Comparison of ENCODE assay signal across 8 cellular contexts in the genomic region with DNA sequence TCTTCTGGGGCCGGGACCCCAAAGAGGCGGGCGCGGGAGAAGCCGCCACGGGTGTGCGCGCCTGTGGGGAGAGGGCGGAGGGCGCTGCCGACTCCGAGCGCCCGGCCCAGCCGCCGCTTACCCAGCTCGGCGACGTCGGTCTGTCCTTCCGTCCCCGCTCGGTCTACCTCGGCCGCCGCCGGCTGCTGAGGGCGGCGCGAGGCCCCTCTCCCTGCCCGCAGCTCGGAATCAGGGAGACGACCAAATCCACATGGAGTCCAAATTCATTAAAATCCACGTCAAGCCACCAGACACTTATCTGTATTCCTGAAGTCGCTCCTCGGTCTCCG. TPM values are rescaled to one million over a fixed set of nuclear protein-coding genes. Genes with fewer than 3 reads are reported as not detected.
DNase-seq lines count a peak whose midpoint lies in the region; ATAC-seq and TF ChIP-seq lines count a peak whose summit lies in the region.

No MANE protein-coding gene starts in this region.

- no peak overlapping the region for H3K27ac Mint-ChIP-seq in CD8-positive, alpha-beta memory T cell
- H3K27ac Mint-ChIP-seq in stimulated activated naive CD8-positive, alpha-beta T cell treated with anti-CD3 and anti-CD28 coated beads, Interleukin-15, amount 100 ng/mL, for 72 hours: no peak overlapping the region

- peak in 1 of 5 donors; percentile 25 for DNase-seq in CD8-positive, alpha-beta memory T cell
- DNase-seq in KBM-7: peak; percentile 43
- peak; percentile 42 for DNase-seq in astrocyte of the spinal cord (ENCODE audit: low read depth, low spot score)
- no peak for DNase-seq in kidney epithelial cell (ENCODE audit: low read depth)
- peak; percentile 34 to 40 for DNase-seq in stimulated activated naive CD8-positive, alpha-beta T cell treated with anti-CD3 and anti-CD28 coated beads, Interleukin-15, amount 100 ng/mL, for 72 hours

- in situ Hi-C loops in KBM-7 (cut with MboI; ENCODE audit: low pct_unique_long_range_greater_than_20kb, low sequenced_read_pairs) (loop anchor here (25.0 kb wide), 1 partner anchor 206 kb away; no protein-coding TSS in a partner anchor), astrocyte of the spinal cord (cut with HindIII; ENCODE audit: low sequenced_read_pairs) (no loop called here)

- H3K27me3 ChIP-seq in CD8-positive, alpha-beta memory T cell (ENCODE audit: insufficient read depth, low read length, poor library complexity, severe bottlenecking): peaks cover 21% of the 10 kb centered on the region
- H3K27me3 ChIP-seq in kidney epithelial cell (ENCODE audit: control insufficient read depth, insufficient read depth, low read length): peaks cover 3% of the 10 kb centered on the region

- CTCF ChIA-PET in CD8-positive, alpha-beta memory T cell (lab: Charles Lee): interaction anchor here (3.0 to 3.6 kb wide), 3 partner anchors 112 to 222 kb away, joined by 15 to 63 read pairs (median 38); no protein-coding TSS in a partner anchor

- peak; percentile 31 for ATAC-seq in stimulated activated naive CD8-positive, alpha-beta T cell treated with anti-CD3 and anti-CD28 coated beads, Interleukin-15, amount 100 ng/mL, for 72 hours
- ATAC-seq in GM19023 (IDR thresholded peaks at IDR 0.05; ENCODE audit: unreplicated experiment): no peak
- no peak for ATAC-seq in GM18520 (IDR thresholded peaks at IDR 0.05; ENCODE audit: unreplicated experiment)
- no peak for ATAC-seq in HG03469 (IDR thresholded peaks at IDR 0.05; ENCODE audit: unreplicated experiment)

- H3K4me3 Mint-ChIP-seq in CD8-positive, alpha-beta memory T cell: peak overlapping the region; percentile 79 to 93 (median 86)
- peak overlapping the region; percentile 86 to 87 for H3K4me3 Mint-ChIP-seq in stimulated activated naive CD8-positive, alpha-beta T cell treated with anti-CD3 and anti-CD28 coated beads, Interleukin-15, amount 100 ng/mL, for 72 hours

- H3K4me1 Mint-ChIP-seq in CD8-positive, alpha-beta memory T cell: peaks cover 15 to 18% (median 18%) of the 10 kb centered on the region in 3 donors
- peaks cover 27% of the 10 kb centered on the region for H3K4me1 Mint-ChIP-seq in stimulated activated naive CD8-positive, alpha-beta T cell treated with anti-CD3 and anti-CD28 coated beads, Interleukin-15, amount 100 ng/mL, for 72 hours

- no peak for TF ChIP-seq CTCF in astrocyte of the spinal cord (IDR thresholded peaks at IDR 0.05; ENCODE audit: low read depth, low read length)
- no peak for TF ChIP-seq CTCF in kidney epithelial cell (IDR thresholded peaks at IDR 0.05; ENCODE audit: insufficient read depth, low read length, poor library complexity, severe bottlenecking)

- H3K36me3 Mint-ChIP-seq in CD8-positive, alpha-beta memory T cell: peaks cover 0 to 5% (median 0%) of the 10 kb centered on the region in 3 donors

- H3K9me3 ChIP-seq in CD8-positive, alpha-beta memory T cell (ENCODE audit: low read length): no peaks in the 10 kb centered on the region

- peaks cover 10% of the 10 kb centered on the region for H3K4me1 ChIP-seq in CD8-positive, alpha-beta memory T cell (ENCODE audit: insufficient read depth, low read length)

- no peaks in the 10 kb centered on the region for H3K9me3 Mint-ChIP-seq in CD8-positive, alpha-beta memory T cell
- no peaks in the 10 kb centered on the region for H3K9me3 Mint-ChIP-seq in stimulated activated naive CD8-positive, alpha-beta T cell treated with anti-CD3 and anti-CD28 coated beads, Interleukin-15, amount 100 ng/mL, for 72 hours

- H3K27me3 Mint-ChIP-seq in CD8-positive, alpha-beta memory T cell: peaks cover 8 to 15% of the 10 kb centered on the region in 2 donors
- peaks cover 50% of the 10 kb centered on the region for H3K27me3 Mint-ChIP-seq in stimulated activated naive CD8-positive, alpha-beta T cell treated with anti-CD3 and anti-CD28 coated beads, Interleukin-15, amount 100 ng/mL, for 72 hours

- no peak overlapping the region for H3K27ac ChIP-seq in CD8-positive, alpha-beta memory T cell (ENCODE audit: low read depth, low read length)

- H3K36me3 ChIP-seq in CD8-positive, alpha-beta memory T cell (ENCODE audit: insufficient read depth, low read length): no peaks in the 10 kb centered on the region
- no peaks in the 10 kb centered on the region for H3K36me3 ChIP-seq in kidney epithelial cell (ENCODE audit: control insufficient read depth, insufficient read depth, low read length)

- peak overlapping the region; percentile 64 for H3K4me3 ChIP-seq in CD8-positive, alpha-beta memory T cell (ENCODE audit: low read length)
- H3K4me3 ChIP-seq in astrocyte of the spinal cord (ENCODE audit: low read depth, low read length): peak overlapping the region; percentile 77
- H3K4me3 ChIP-seq in kidney epithelial cell (ENCODE audit: low read depth, low read length): peak overlapping the region; percentile 66

- POLR2A ChIA-PET in CD8-positive, alpha-beta memory T cell (lab: Charles Lee): interaction anchor here (0.5 kb wide), 2 partner anchors 49 to 58 kb away, joined by 3 to 4 read pairs; no protein-coding TSS in a partner anchor

RNA-seq across cellular contexts. Expression of a gene that starts 0.7 kb away (rescaled TPM):
- total RNA-seq in CD8-positive, alpha-beta memory T cell: 1 to 10 TPM in 1 of 2 experiments, under 1 TPM in 1; 0.75 to 1.1 TPM
- 1.0 TPM for polyA plus RNA-seq in CD8-positive, alpha-beta memory T cell
- total RNA-seq in kidney epithelial cell: 6.9 and 9.2 TPM in 2 replicates
